In the genomic region with DNA sequence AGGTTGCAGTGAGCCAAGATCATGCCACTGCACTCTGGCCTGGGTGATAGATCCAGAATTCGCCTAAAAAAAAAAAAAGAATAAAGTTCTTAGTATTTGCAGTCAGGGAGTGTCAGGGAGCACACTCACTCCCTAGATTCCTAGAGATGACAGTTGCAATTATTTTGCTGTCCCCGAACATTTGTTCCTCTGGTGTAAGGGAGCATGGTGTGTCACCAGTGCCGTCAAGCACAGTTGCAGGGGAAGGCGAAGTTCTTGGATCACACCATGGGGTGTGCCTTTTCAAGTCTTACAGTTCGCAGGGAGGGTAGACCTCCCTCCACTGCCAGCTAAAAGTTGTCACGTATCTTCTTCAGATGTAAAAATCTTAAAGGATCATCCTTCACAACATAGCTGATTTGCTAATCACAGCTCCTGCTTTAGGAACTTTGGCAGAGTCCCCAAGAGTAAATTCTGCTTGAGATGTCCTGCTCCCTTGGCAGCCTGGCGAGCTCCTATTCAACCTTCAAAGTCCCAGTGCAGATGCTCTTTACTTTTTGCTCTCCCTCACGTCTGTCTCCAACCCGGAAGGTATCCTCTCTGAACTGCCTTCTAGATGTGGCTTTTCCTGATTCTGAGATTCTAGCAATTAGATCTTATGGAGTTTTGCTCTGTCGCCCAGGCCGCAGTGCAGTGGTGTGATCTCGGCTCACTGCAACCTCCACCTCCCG, we compare ENCODE assay signal across 22 cellular contexts.
"Had no signal": no experiment of that assay in that cellular context is flagged by ENCODE, and none has a peak within 500 bp of the region (broad histone marks: within the 10 kb centered on the region; RNA-seq: fewer than 3 reads in every experiment).

No MANE protein-coding gene starts in this region.

- H3K4me3 ChIP-seq: esophagus squamous epithelium, gastroesophageal sphincter, neural progenitor cell, thyroid gland, upper lobe of right lung had no signal

- H3K4me1 ChIP-seq: upper lobe of right lung had no signal

- DNase-seq: activated B cell treated with CpG ODN at 0.5 μM for 24 hours; activated naive CD4-positive, alpha-beta T cell; activated T-cell treated with anti-CD3 and anti-CD28 coated beads for 4 hours; activated T-cell treated with anti-CD3 and anti-CD28 coated beads, Interleukin-2, amount 50 U/mL, for 72 hours; anterior cingulate cortex; effector CD8-positive, alpha-beta T cell; esophagus squamous epithelium; hippocampal formation; left cardiac atrium; midbrain; natural killer cell; occipital lobe; retina; stimulated activated CD4-positive, alpha-beta T cell treated with anti-CD3 and anti-CD28 coated beads, Interleukin-2, amount 100 ng/mL, for 48 hours; stimulated activated naive CD4-positive, alpha-beta T cell treated with Interleukin-2 at 50 U/mL for 16 hours; T-helper 2 cell; thyroid gland; upper lobe of right lung had no signal

- ATAC-seq: activated naive CD4-positive, alpha-beta T cell treated with anti-CD3 and anti-CD28 coated beads, Interleukin-2, amount 50 U/mL, for 72 hours; activated T-cell treated with anti-CD3 and anti-CD28 coated beads, Interleukin-2, amount 50 U/mL, for 72 hours; left cardiac atrium; natural killer cell; upper lobe of right lung had no signal

- H3K36me3 ChIP-seq: esophagus squamous epithelium, gastroesophageal sphincter, neural progenitor cell, thyroid gland, upper lobe of right lung had no signal

- H3K27me3 ChIP-seq: esophagus squamous epithelium, gastroesophageal sphincter, neural progenitor cell, thyroid gland, upper lobe of right lung had no signal

- H3K9ac ChIP-seq: neural progenitor cell had no signal

- H3K27ac ChIP-seq: epithelial cell of prostate, neural progenitor cell, thyroid gland, upper lobe of right lung had no signal

- H3K9me3 ChIP-seq: esophagus squamous epithelium, gastroesophageal sphincter, thyroid gland, upper lobe of right lung had no signal
